Comparison of ENCODE assay signal across 8 cellular contexts in genomic region chr10:6347391-6347951, GRCh38.
A peak's percentile ranks its signal among the peaks of the same experiment; 100 is the strongest.
DNase-seq lines count a peak whose midpoint lies in the region; ATAC-seq and TF ChIP-seq lines count a peak whose summit lies in the region.

No MANE protein-coding gene starts in this region.

- intact Hi-C loops in mucosa of descending colon (cut with DNase I, micrococcal nuclease) = no loop called here
- intact Hi-C loops in testis (cut with DNase I; ENCODE audit: low total_unique reads) = no loop called here

- no peaks in the 10 kb centered on the region for H3K27me3 Mint-ChIP-seq in activated T-cell treated with anti-CD3 and anti-CD28 coated beads, Interleukin-2, amount 50 U/mL, for 4 hours (ENCODE audit: low read depth)
- H3K27me3 Mint-ChIP-seq in chondrocyte (ENCODE audit: low read depth) = no peaks in the 10 kb centered on the region

- no peak for TF ChIP-seq CTCF in mucosa of descending colon (IDR thresholded peaks at IDR 0.05)
- no peak for TF ChIP-seq CTCF in testis (IDR thresholded peaks at IDR 0.05)
- no peak for TF ChIP-seq CTCF in chondrocyte (IDR thresholded peaks at IDR 0.05)
- no peak for TF ChIP-seq CTCF in hepatocyte (IDR thresholded peaks at IDR 0.05; ENCODE audit: poor library complexity)

- peak; percentile 13 for ATAC-seq in GM19467 (IDR thresholded peaks at IDR 0.05; ENCODE audit: unreplicated experiment)
- ATAC-seq in activated T-cell treated with anti-CD3 and anti-CD28 coated beads, Interleukin-2, amount 50 U/mL, for 4 hours = peak; percentile 58 to 69
- ATAC-seq in mucosa of descending colon = peak; percentile 32

- peak overlapping the region; percentile 63 for H3K4me3 ChIP-seq in Karpas-422 (ENCODE audit: low read length)
- no peak overlapping the region for H3K4me3 ChIP-seq in mucosa of descending colon
- H3K4me3 ChIP-seq in testis = no peak overlapping the region
- H3K4me3 ChIP-seq in hepatocyte = no peak overlapping the region

- peak overlapping the region; percentile 75 for H3K4me2 ChIP-seq in Karpas-422 (ENCODE audit: low read depth, low read length, poor library complexity, severe bottlenecking)
- H3K4me2 ChIP-seq in hepatocyte = no peak overlapping the region

- 67 to 72% methylated on average over 13 of the region's 13 CpGs for WGBS in testis, 2 donors
- 87% methylated on average over 13 of the region's 13 CpGs for WGBS in hepatocyte (ENCODE audit: low lambda C conversion rate, missing lambda C conversion rate)

- DNase-seq in ACHN = peak; percentile 5
- peak; percentile 56 for DNase-seq in Karpas-422
- peak; percentile 48 for DNase-seq in activated T-cell treated with anti-CD3 and anti-CD28 coated beads, Interleukin-2, amount 50 U/mL, for 4 hours
- DNase-seq in mucosa of descending colon = no peak
- DNase-seq in testis = peak; percentile 68
- DNase-seq in chondrocyte (ENCODE audit: low spot score) = no peak
- no peak for DNase-seq in hepatocyte (ENCODE audit: low spot score)

- H3K4me3 Mint-ChIP-seq in activated T-cell treated with anti-CD3 and anti-CD28 coated beads, Interleukin-2, amount 50 U/mL, for 4 hours = peak overlapping the region; percentile 72
- H3K4me3 Mint-ChIP-seq in chondrocyte (ENCODE audit: unreplicated experiment) = no peak overlapping the region

- in situ Hi-C loops in ACHN (cut with HindIII; ENCODE audit: low pct_ligation_motif_present, low pct_unique_long_range_greater_than_20kb, low sequenced_read_pairs) = no loop called here

- H3K36me3 Mint-ChIP-seq in activated T-cell treated with anti-CD3 and anti-CD28 coated beads, Interleukin-2, amount 50 U/mL, for 4 hours (ENCODE audit: insufficient read depth) = no peaks in the 10 kb centered on the region
- peaks cover 2% of the 10 kb centered on the region for H3K36me3 Mint-ChIP-seq in chondrocyte (ENCODE audit: low read depth)

- no peaks in the 10 kb centered on the region for H3K27me3 ChIP-seq in Karpas-422 (ENCODE audit: low read length)
- no peaks in the 10 kb centered on the region for H3K27me3 ChIP-seq in testis
- H3K27me3 ChIP-seq in hepatocyte = no peaks in the 10 kb centered on the region

- H3K27ac ChIP-seq in Karpas-422 (ENCODE audit: low read length) (peak overlapping the region; percentile 95), testis (no peak overlapping the region), hepatocyte (no peak overlapping the region)

- H4K20me1 ChIP-seq in Karpas-422 (ENCODE audit: insufficient read depth, low read depth, low read length) (no peaks in the 10 kb centered on the region), hepatocyte (ENCODE audit: insufficient read depth, poor library complexity, severe bottlenecking) (no peaks in the 10 kb centered on the region)

- H3K9me2 ChIP-seq in Karpas-422 (replicated peaks; ENCODE audit: insufficient read depth, low read length) (no peaks in the 10 kb centered on the region; the same call in 1 of the 2 replicates), hepatocyte (replicated peaks; ENCODE audit: insufficient read depth) (no peaks in the 10 kb centered on the region)

- H3K36me3 ChIP-seq in Karpas-422 (ENCODE audit: insufficient read depth, low read length) (no peaks in the 10 kb centered on the region), mucosa of descending colon (ENCODE audit: low read depth) (no peaks in the 10 kb centered on the region), testis (ENCODE audit: low read depth, missing control alignments) (no peaks in the 10 kb centered on the region), hepatocyte (replicated peaks; ENCODE audit: insufficient read depth, low read depth) (no peaks in the 10 kb centered on the region)

- peaks cover 55% of the 10 kb centered on the region for H3K4me1 Mint-ChIP-seq in activated T-cell treated with anti-CD3 and anti-CD28 coated beads, Interleukin-2, amount 50 U/mL, for 4 hours (ENCODE audit: low read depth)
- peaks cover 16% of the 10 kb centered on the region for H3K4me1 Mint-ChIP-seq in chondrocyte (ENCODE audit: low read depth)

- H2AFZ ChIP-seq in Karpas-422 (ENCODE audit: low read length) (peak overlapping the region; percentile 89), hepatocyte (no peak overlapping the region)

- H3K4me1 ChIP-seq in Karpas-422 (ENCODE audit: low read length) (peaks cover 43% of the 10 kb centered on the region), mucosa of descending colon (ENCODE audit: low read depth) (no peaks in the 10 kb centered on the region), testis (peaks cover 13% of the 10 kb centered on the region), hepatocyte (ENCODE audit: insufficient read depth) (no peaks in the 10 kb centered on the region)

- no peaks in the 10 kb centered on the region for H3K9me3 ChIP-seq in Karpas-422 (ENCODE audit: low read length)
- H3K9me3 ChIP-seq in mucosa of descending colon = no peaks in the 10 kb centered on the region
- H3K9me3 ChIP-seq in testis = no peaks in the 10 kb centered on the region
- H3K9me3 ChIP-seq in hepatocyte (ENCODE audit: low read depth) = no peaks in the 10 kb centered on the region

- no peak for TF ChIP-seq POLR2A in testis (IDR thresholded peaks at IDR 0.05)

- H3K79me2 ChIP-seq in Karpas-422 (ENCODE audit: low read length) (no peaks in the 10 kb centered on the region), hepatocyte (no peaks in the 10 kb centered on the region)

- no peaks in the 10 kb centered on the region for H3K9me3 Mint-ChIP-seq in activated T-cell treated with anti-CD3 and anti-CD28 coated beads, Interleukin-2, amount 50 U/mL, for 4 hours
- H3K9me3 Mint-ChIP-seq in chondrocyte (ENCODE audit: low read depth) = peaks cover 5% of the 10 kb centered on the region

- H3K9ac ChIP-seq in Karpas-422 (ENCODE audit: low read length) = peak overlapping the region; percentile 68

- no peak overlapping the region for H3K27ac Mint-ChIP-seq in chondrocyte (ENCODE audit: unreplicated experiment)

Comparison
In these comparisons a context has a peak if more than half of its experiments do, and no peak if none do; other contexts are left out.
1. DNase-seq: peak in ACHN (single experiment), Karpas-422 (single experiment), activated T-cell treated with anti-CD3 and anti-CD28 coated beads, Interleukin-2, amount 50 U/mL, for 4 hours (single experiment) and testis (single experiment); none in mucosa of descending colon (0 of 3), chondrocyte (single experiment) and hepatocyte (single experiment).
2. ATAC-seq: peak in every context shown above with its lines; median percentile 64 in activated T-cell treated with anti-CD3 and anti-CD28 coated beads, Interleukin-2, amount 50 U/mL, for 4 hours; 32 in mucosa of descending colon; 13 in GM19467.